18 cellular contexts compared by ENCODE assay signal in the genomic region with DNA sequence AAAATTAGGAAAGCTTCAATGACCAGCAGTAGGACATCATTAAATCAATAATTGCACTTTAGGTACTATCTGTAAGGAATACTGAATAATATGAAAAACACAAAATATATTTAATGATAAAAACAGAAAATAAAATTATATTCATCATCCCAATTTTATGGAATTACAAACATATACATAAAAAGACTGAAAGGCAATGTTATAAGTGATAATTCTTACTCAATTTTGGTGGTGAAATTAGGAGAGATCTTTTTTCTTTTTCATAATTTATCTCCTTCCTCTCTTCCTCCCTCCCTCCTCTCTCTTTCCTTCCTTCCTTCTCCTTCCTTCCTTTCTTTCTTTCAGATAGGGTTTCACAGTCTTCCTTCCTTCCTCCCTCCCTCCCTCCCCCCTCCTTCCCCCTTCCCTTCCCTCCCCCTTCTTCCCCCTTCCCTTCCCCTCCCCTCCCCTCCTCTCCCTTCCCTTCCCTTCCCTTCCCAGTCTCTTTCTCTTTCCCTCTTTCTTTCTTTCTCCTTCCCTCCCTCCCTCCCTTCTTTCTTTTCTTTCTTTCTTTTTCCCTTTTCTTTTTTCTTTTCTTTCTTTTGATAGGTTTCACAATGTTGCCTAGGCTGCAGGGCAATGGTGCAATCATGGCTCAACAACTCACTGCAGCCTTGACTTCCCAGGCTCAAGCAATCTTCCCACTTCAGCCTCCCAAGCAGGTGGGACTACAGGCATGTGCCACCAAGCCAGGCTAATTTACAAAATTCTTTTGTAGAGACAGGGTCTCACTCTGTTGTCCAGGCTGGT.
"Had no signal": no experiment of that assay in that cellular context is flagged by ENCODE, and none has a peak within 500 bp of the region (broad histone marks: within the 10 kb centered on the region; RNA-seq: fewer than 3 reads in every experiment).

No MANE protein-coding gene starts in this region.

- H3K27me3 ChIP-seq: hepatocyte, sigmoid colon, stomach, transverse colon had no signal

- H3K9me3 ChIP-seq: sigmoid colon, transverse colon had no signal

- ATAC-seq: naive thymus-derived CD4-positive, alpha-beta T cell had no signal

- H3K4me2 ChIP-seq: hepatocyte had no signal

- H3K4me3 ChIP-seq: coronary artery, hepatocyte, sigmoid colon, skin epidermis, stomach, thoracic aorta, transverse colon had no signal

- FAIRE-seq: endothelial cell of umbilical vein had no signal

- H2AFZ ChIP-seq: hepatocyte had no signal

- H3K27ac ChIP-seq: coronary artery, hepatocyte, sigmoid colon, skin epidermis, stomach, thoracic aorta, transverse colon had no signal

- H3K4me1 ChIP-seq: sigmoid colon had no signal

- H3K36me3 ChIP-seq: sigmoid colon, thoracic aorta, transverse colon had no signal

- H3K27ac Mint-ChIP-seq: endodermal cell; naive thymus-derived CD4-positive, alpha-beta T cell; nephron progenitor cell had no signal

- H3K79me2 ChIP-seq: hepatocyte had no signal

- DNase-seq: effector CD4-positive, alpha-beta T cell; endodermal cell; erythroblast; foreskin melanocyte; head of caudate nucleus; naive thymus-derived CD4-positive, alpha-beta T cell; nephron progenitor cell; sigmoid colon; stimulated activated CD4-positive, alpha-beta T cell treated with anti-CD3 and anti-CD28 coated beads, Interleukin-2, amount 100 ng/mL, for 24 hours; stimulated activated naive CD4-positive, alpha-beta T cell; stomach; substantia nigra; transverse colon had no signal

- H3K4me3 Mint-ChIP-seq: endodermal cell; naive thymus-derived CD4-positive, alpha-beta T cell; nephron progenitor cell had no signal

- H3K4me1 Mint-ChIP-seq: endodermal cell, nephron progenitor cell had no signal
